Comparison of ENCODE assay signal across 8 cellular contexts in genomic region chr2:174486614-174487535, GRCh38. TPM values are rescaled to one million over a fixed set of nuclear protein-coding genes. Genes with fewer than 3 reads are reported as not detected.
DNase-seq lines count a peak whose midpoint lies in the region; ATAC-seq, FAIRE-seq and TF ChIP-seq lines count a peak whose summit lies in the region.

GPR155 (minus strand) TSS chr2:174487029; CDS start chr2:174481956, 5,073 bp downstream.

- peak within 1 kb of the TSS; percentile 90 for H3K27ac ChIP-seq in angular gyrus (ENCODE audit: low read depth, low read length)
- peak within 1 kb of the TSS; percentile 88 to 89 for H3K27ac ChIP-seq in right atrium auricular region
- H3K27ac ChIP-seq in psoas muscle, result peak within 1 kb of the TSS; percentile 84

- no peaks in the 10 kb centered on the region for H3K27me3 Mint-ChIP-seq in T-helper 1 cell treated with Interleukin-12 subunit alpha and Interleukin-12 subunit beta and Interleukin-4 antibody, amounts not matched to agents 30 μg/mL and 1 μg/mL, for 36 hours (ENCODE audit: low read depth)

- H3K36me3 Mint-ChIP-seq in T-helper 1 cell treated with Interleukin-12 subunit alpha and Interleukin-12 subunit beta and Interleukin-4 antibody, amounts not matched to agents 30 μg/mL and 1 μg/mL, for 36 hours (ENCODE audit: low read depth), result peaks cover 12% of the 10 kb centered on the region

- WGBS in psoas muscle, 3 donors, result 0% methylated on average over 50 to 72 of the region's 72 CpGs

- H3K9me3 Mint-ChIP-seq in T-helper 1 cell treated with Interleukin-12 subunit alpha and Interleukin-12 subunit beta and Interleukin-4 antibody, amounts not matched to agents 30 μg/mL and 1 μg/mL, for 36 hours, result no peaks in the 10 kb centered on the region

- no peaks in the 10 kb centered on the region for H3K36me3 ChIP-seq in right atrium auricular region
- peaks cover 0 to 1% of the 10 kb centered on the region in 2 donors for H3K36me3 ChIP-seq in psoas muscle (ENCODE audit: insufficient read depth in 1 of 2, low read depth in 1 of 2)

- H3K9me3 ChIP-seq in right atrium auricular region (no peaks in the 10 kb centered on the region), psoas muscle (no peaks in the 10 kb centered on the region)

- intact Hi-C loops in psoas muscle (cut with DNase I), result no loop called here

- H3K4me3 ChIP-seq in right atrium auricular region (peak within 1 kb of the TSS; percentile 84 to 91), psoas muscle (peak within 1 kb of the TSS; percentile 74)

- ATAC-seq in HG02884 (IDR thresholded peaks at IDR 0.05; ENCODE audit: unreplicated experiment), result peak; percentile 79
- peak; percentile 98 to 100 (median 98) for ATAC-seq in psoas muscle

- peaks cover 52% of the 10 kb centered on the region for H3K4me1 Mint-ChIP-seq in T-helper 1 cell treated with Interleukin-12 subunit alpha and Interleukin-12 subunit beta and Interleukin-4 antibody, amounts not matched to agents 30 μg/mL and 1 μg/mL, for 36 hours (ENCODE audit: low read depth)

- TF ChIP-seq CTCF in right atrium auricular region (IDR thresholded peaks at IDR 0.05) (no peak), psoas muscle (IDR thresholded peaks at IDR 0.05) (no peak)

- no peaks in the 10 kb centered on the region for H3K27me3 ChIP-seq in right atrium auricular region
- H3K27me3 ChIP-seq in psoas muscle (ENCODE audit: insufficient read depth in 3 of 3, low read length in 2 of 3), result no peaks in the 10 kb centered on the region

- H3K27ac Mint-ChIP-seq in T-helper 1 cell treated with Interleukin-12 subunit alpha and Interleukin-12 subunit beta and Interleukin-4 antibody, amounts not matched to agents 30 μg/mL and 1 μg/mL, for 36 hours, result peak within 1 kb of the TSS; percentile 87

- peak within 1 kb of the TSS; percentile 94 for H3K4me3 Mint-ChIP-seq in T-helper 1 cell treated with Interleukin-12 subunit alpha and Interleukin-12 subunit beta and Interleukin-4 antibody, amounts not matched to agents 30 μg/mL and 1 μg/mL, for 36 hours

- peak; percentile 54 for TF ChIP-seq POLR2A in GM15510 (IDR thresholded peaks at IDR 0.05; ENCODE audit: borderline replicate concordance, extremely low read depth, insufficient read length)

- no peak for FAIRE-seq in urothelium cell line (lab: Jason Lieb, UNC)

- DNase-seq in NCI-H1694 treated with DMSO at 0.1 percent for 48 hours (lab: John Stamatoyannopoulos, UW) (peak; percentile 90), right atrium auricular region (ENCODE audit: low spot score) (peak; percentile 97), psoas muscle (peak; percentile 100), urothelium cell line (ENCODE audit: low spot score) (peak; percentile 99)

- H3K4me1 ChIP-seq in right atrium auricular region, result no peaks in the 10 kb centered on the region
- H3K4me1 ChIP-seq in psoas muscle, result no peaks in the 10 kb centered on the region

RNA-seq across cellular contexts. Expression of gene GPR155, which starts in this region (rescaled TPM):
- total RNA-seq in right atrium auricular region (10 to 100 TPM; 10.1 to 13.7 TPM), psoas muscle (1 to 10 TPM; 5.1 to 9.7 (median 6.5) TPM)
- 1 to 10 TPM; 1.0 to 4.9 (median 1.7) TPM for polyA plus RNA-seq in psoas muscle

Comparison
In these comparisons a context has a peak if more than half of its experiments do, and no peak if none do; other contexts are left out.
1. Peak in every context shown above with its lines: DNase-seq, ATAC-seq, H3K4me3 ChIP-seq and H3K27ac ChIP-seq.